ENCODE assay signal across 11 cellular contexts in genomic region chr2:44107086-44107740, GRCh38.
A peak's percentile ranks its signal among the peaks of the same experiment; 100 is the strongest.
DNase-seq lines count a peak whose midpoint lies in the region; ATAC-seq, FAIRE-seq and TF ChIP-seq lines count a peak whose summit lies in the region.
"Had no signal": no experiment of that assay in that cellular context is flagged by ENCODE, and none has a peak within 500 bp of the region (broad histone marks: within the 10 kb centered on the region; RNA-seq: fewer than 3 reads in every experiment).

No MANE protein-coding gene starts in this region.

- no peak overlapping the region for H3K27ac ChIP-seq in K562 (ENCODE audit: extremely low read depth, low read depth, low read length)

- TF ChIP-seq POLR2A in K562 (conservative IDR thresholded peaks at IDR 0.05): no peak

- CTCF ChIA-PET in K562 (lab: Yijun Ruan, JAX; ENCODE audit: low intra/inter-chr PET ratio): no interaction called here

- no peak for TF ChIP-seq EP300 in K562 (IDR thresholded peaks at IDR 0.05; ENCODE audit: low read length)

- no peak for FAIRE-seq in K562 (lab: Jason Lieb, UNC)
- FAIRE-seq: frontal cortex had no signal

- no peak overlapping the region for H3K9ac ChIP-seq in K562 (ENCODE audit: insufficient read depth in 1 of 2, low read depth in 2 of 2, low read length in 2 of 2)

- H3K27me3 ChIP-seq in K562 (ENCODE audit: control insufficient read depth in 2 of 2, insufficient read depth in 2 of 2, low read length in 2 of 2): peaks cover 17 to 19% of the 10 kb centered on the region in 2 experiments; a peak in 4 of 5 replicates

- POLR2A ChIA-PET in K562 (lab: Yijun Ruan, JAX): interaction anchor here (1.2 kb wide), 1 partner anchor 70 kb away, joined by 3 read pairs; no protein-coding TSS in a partner anchor

- WGBS in K562 (ENCODE audit: insufficient coverage, low coverage, missing lambda C conversion rate): 8% methylated on average over 5 of the region's 5 CpGs

- no peaks in the 10 kb centered on the region for H3K79me2 ChIP-seq in K562 (ENCODE audit: control insufficient read depth, insufficient read depth, low read length)

- H3K4me3 ChIP-seq in K562: no peak overlapping the region

- TF ChIP-seq CTCF in K562 (IDR thresholded peaks at IDR 0.05 in 2 of 3, conservative IDR thresholded peaks at IDR 0.05 in 1 of 3; ENCODE audit: insufficient read depth in 2 of 3, low read depth in 1 of 3, low read length in 3 of 3): no peak

- in situ Hi-C loops in K562 (cut with MboI): no loop called here

- ATAC-seq in GM18867 (IDR thresholded peaks at IDR 0.05; ENCODE audit: unreplicated experiment) (peak; percentile 83), GM21423 (IDR thresholded peaks at IDR 0.05; ENCODE audit: unreplicated experiment) (peak; percentile 91), HG03103 (IDR thresholded peaks at IDR 0.05; ENCODE audit: low read depth, unreplicated experiment) (peak; percentile 70), K562 (no peak), GM21360 (IDR thresholded peaks at IDR 0.05; ENCODE audit: unreplicated experiment) (no peak)

- H3K9me1 ChIP-seq in K562 (ENCODE audit: control insufficient read depth, insufficient read depth, low read length): no peaks in the 10 kb centered on the region

- H3K4me1 ChIP-seq in K562 (replicated peaks in 1 of 2; ENCODE audit: control insufficient read depth in 2 of 2, insufficient read depth in 2 of 2, low read length in 2 of 2): no peaks in the 10 kb centered on the region

- H2AFZ ChIP-seq in K562 (ENCODE audit: low read depth, low read length): no peak overlapping the region

- intact Hi-C loops in K562 (cut with micrococcal nuclease): no loop called here

- no TSS peak for BruUV-seq in K562 (replicated peaks; lab: Mats Ljungman, UMichigan)

- no peaks in the 10 kb centered on the region for H4K20me1 ChIP-seq in K562 (replicated peaks; ENCODE audit: control insufficient read depth, insufficient read depth, low read length)

- no peaks in the 10 kb centered on the region for H3K9me3 ChIP-seq in K562 (replicated peaks; ENCODE audit: control insufficient read depth, insufficient read depth, low read depth, low read length)

- no peaks in the 10 kb centered on the region for H3K36me3 ChIP-seq in K562 (ENCODE audit: control insufficient read depth, insufficient read depth, low read length)

- no peak for TF ChIP-seq RAD21 in K562 (CRISPR knock-in tag; conservative IDR thresholded peaks at IDR 0.05 in 1 of 2, IDR thresholded peaks at IDR 0.05 in 1 of 2)

- H3K4me2 ChIP-seq in K562 (ENCODE audit: insufficient read depth, low read length): no peak overlapping the region

- no peak for DNase-seq in K562 (ENCODE audit: extremely low read depth in 1 of 4, low spot score in 3 of 4)
- no peak for DNase-seq in COR-L47 (lab: John Stamatoyannopoulos, UW)
- DNase-seq in T1000 (lab: John Stamatoyannopoulos, UW): no peak
- DNase-seq in epidermal melanocyte (ENCODE audit: insufficient read length, low spot score): no peak
- DNase-seq: dermis blood vessel endothelial cell, kidney glomerular epithelial cell had no signal

TF ChIP-seq in K562, 482 proteins besides CTCF, POLR2A, EP300 and RAD21:
- no peak for TF ChIP-seq ILF3 (IDR thresholded peaks at IDR 0.05; ENCODE audit: borderline replicate concordance)
- no peak for TF ChIP-seq ZEB2 (IDR thresholded peaks at IDR 0.05)
- TF ChIP-seq, protein P1, sequence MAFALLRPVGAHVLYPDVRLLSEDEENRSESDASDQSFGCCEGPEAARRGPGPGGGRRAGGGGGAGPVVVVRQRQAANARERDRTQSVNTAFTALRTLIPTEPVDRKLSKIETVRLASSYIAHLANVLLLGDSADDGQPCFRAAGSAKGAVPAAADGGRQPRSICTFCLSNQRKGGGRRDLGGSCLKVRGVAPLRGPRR (CRISPR knock-in tag; IDR thresholded peaks at IDR 0.05): no peak
- no peak for TF ChIP-seq MTA2 (IDR thresholded peaks at IDR 0.05; ENCODE audit: low read depth)
- TF ChIP-seq SMAD4 (CRISPR knock-in tag; conservative IDR thresholded peaks at IDR 0.05): no peak
- no peak for TF ChIP-seq GATAD2B (IDR thresholded peaks at IDR 0.05; ENCODE audit: borderline replicate concordance)
- TF ChIP-seq RFX1 (IDR thresholded peaks at IDR 0.05): peak; percentile 71
- TF ChIP-seq, protein P2, sequence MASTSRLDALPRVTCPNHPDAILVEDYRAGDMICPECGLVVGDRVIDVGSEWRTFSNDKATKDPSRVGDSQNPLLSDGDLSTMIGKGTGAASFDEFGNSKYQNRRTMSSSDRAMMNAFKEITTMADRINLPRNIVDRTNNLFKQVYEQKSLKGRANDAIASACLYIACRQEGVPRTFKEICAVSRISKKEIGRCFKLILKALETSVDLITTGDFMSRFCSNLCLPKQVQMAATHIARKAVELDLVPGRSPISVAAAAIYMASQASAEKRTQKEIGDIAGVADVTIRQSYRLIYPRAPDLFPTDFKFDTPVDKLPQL (IDR thresholded peaks at IDR 0.05; ENCODE audit: extremely low read depth, insufficient read length): no peak
- TF ChIP-seq, protein P3, sequence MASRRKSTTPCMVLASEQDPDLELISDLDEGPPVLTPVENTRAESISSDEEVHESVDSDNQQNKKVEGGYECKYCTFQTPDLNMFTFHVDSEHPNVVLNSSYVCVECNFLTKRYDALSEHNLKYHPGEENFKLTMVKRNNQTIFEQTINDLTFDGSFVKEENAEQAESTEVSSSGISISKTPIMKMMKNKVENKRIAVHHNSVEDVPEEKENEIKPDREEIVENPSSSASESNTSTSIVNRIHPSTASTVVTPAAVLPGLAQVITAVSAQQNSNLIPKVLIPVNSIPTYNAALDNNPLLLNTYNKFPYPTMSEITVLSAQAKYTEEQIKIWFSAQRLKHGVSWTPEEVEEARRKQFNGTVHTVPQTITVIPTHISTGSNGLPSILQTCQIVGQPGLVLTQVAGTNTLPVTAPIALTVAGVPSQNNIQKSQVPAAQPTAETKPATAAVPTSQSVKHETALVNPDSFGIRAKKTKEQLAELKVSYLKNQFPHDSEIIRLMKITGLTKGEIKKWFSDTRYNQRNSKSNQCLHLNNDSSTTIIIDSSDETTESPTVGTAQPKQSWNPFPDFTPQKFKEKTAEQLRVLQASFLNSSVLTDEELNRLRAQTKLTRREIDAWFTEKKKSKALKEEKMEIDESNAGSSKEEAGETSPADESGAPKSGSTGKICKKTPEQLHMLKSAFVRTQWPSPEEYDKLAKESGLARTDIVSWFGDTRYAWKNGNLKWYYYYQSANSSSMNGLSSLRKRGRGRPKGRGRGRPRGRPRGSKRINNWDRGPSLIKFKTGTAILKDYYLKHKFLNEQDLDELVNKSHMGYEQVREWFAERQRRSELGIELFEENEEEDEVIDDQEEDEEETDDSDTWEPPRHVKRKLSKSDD (conservative IDR thresholded peaks at IDR 0.05; ENCODE audit: low read length): no peak
- 0 out of 2 replicates have a peak, but pooled peaks have one; percentile 15 for TF ChIP-seq FOXJ3 (CRISPR knock-in tag; IDR thresholded peaks at IDR 0.05)
- no peak for TF ChIP-seq LEF1 (IDR thresholded peaks at IDR 0.05)
- no peak for TF ChIP-seq ZNF707 (CRISPR knock-in tag; conservative IDR thresholded peaks at IDR 0.05)
- TF ChIP-seq HCFC1 (IDR thresholded peaks at IDR 0.05; ENCODE audit: low read depth, low read length): no peak

Comparison
In these comparisons a context has a peak if more than half of its experiments do, and no peak if none do; other contexts are left out.
1. ATAC-seq: peak in GM18867 (single experiment), GM21423 (single experiment) and HG03103 (single experiment); none in K562 (single experiment) and GM21360 (single experiment).